Comparison of ENCODE assay signal across 29 cellular contexts in the genomic region with DNA sequence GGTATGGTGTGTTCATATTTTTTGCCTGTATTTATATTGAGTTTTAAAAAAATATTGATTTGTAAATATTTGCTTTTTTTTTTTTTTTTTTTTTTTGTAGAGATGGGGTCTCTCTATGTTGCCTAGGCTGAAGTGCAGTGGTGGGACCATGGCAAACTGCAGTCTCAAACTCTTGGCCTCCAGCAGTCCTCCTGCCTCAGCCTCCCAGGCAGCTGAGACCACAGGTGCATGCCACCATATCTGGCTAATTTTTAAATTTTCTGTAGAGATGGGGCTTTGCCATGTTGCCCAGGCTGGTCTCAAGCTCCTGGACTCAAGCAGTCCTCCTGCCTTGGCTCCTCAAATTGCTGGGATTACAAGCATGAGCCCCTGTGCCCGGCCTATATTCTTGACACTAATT.
A peak's percentile ranks its signal among the peaks of the same experiment; 100 is the strongest.
DNase-seq lines count a peak whose midpoint lies in the region; ATAC-seq, FAIRE-seq and TF ChIP-seq lines count a peak whose summit lies in the region.
"Had no signal": no experiment of that assay in that cellular context is flagged by ENCODE, and none has a peak within 500 bp of the region (broad histone marks: within the 10 kb centered on the region; RNA-seq: fewer than 3 reads in every experiment).

No MANE protein-coding gene starts in this region.

- no TSS peak for BruUV-seq in HepG2 (replicated peaks; lab: Mats Ljungman, UMichigan)

- no peak overlapping the region for H3K27ac ChIP-seq in HepG2 (ENCODE audit: extremely low read length, insufficient read depth, low read length)
- H3K27ac ChIP-seq in right lobe of liver = no peak overlapping the region
- no peak overlapping the region for H3K27ac ChIP-seq in trophoblast cell (ENCODE audit: low read depth, low read length)
- H3K27ac ChIP-seq: 22Rv1; A549; BLaER1; BLaER1 treated with 17β-estradiol and CSF1 and Interleukin-3, amounts not matched to agents 10 nM and 100 nM; C4-2B had no signal

- H3K18ac ChIP-seq in trophoblast cell (ENCODE audit: low read length) = no peak overlapping the region

- H2AFZ ChIP-seq in HepG2 (ENCODE audit: low read length) (no peak overlapping the region), trophoblast cell (ENCODE audit: insufficient read depth, low read length, poor library complexity) (no peak overlapping the region)

- WGBS in HepG2 (ENCODE audit: low lambda C conversion rate) = 95% methylated on average over 1 of the region's 1 CpG
- 100% methylated on average over 1 of the region's 1 CpG for WGBS in right lobe of liver (ENCODE audit: insufficient coverage, low coverage, low lambda C conversion rate, missing lambda C conversion rate)
- no CpG with 5 or more reads among the region's 1 CpG for WGBS in trophoblast cell (ENCODE audit: extremely low coverage, insufficient coverage, insufficient read length)

- no peaks in the 10 kb centered on the region for H3K79me1 ChIP-seq in trophoblast cell (ENCODE audit: low read length)

- no peak overlapping the region for H3K4me2 ChIP-seq in HepG2 (ENCODE audit: low read depth, low read length)
- no peak overlapping the region for H3K4me2 ChIP-seq in trophoblast cell (ENCODE audit: low read length)
- H3K4me2 ChIP-seq: A549; BLaER1; BLaER1 treated with 17β-estradiol and CSF1 and Interleukin-3, amounts not matched to agents 10 nM and 100 nM had no signal

- TF ChIP-seq CTCF in HepG2 (CRISPR knock-in tag; IDR thresholded peaks at IDR 0.05) = no peak
- TF ChIP-seq CTCF in right lobe of liver (IDR thresholded peaks at IDR 0.05) = no peak

- H3K9ac ChIP-seq in HepG2 (ENCODE audit: insufficient read depth, low read depth, low read length) (no peak overlapping the region), trophoblast cell (ENCODE audit: low read length) (no peak overlapping the region)
- H3K9ac ChIP-seq: BLaER1; BLaER1 treated with 17β-estradiol and CSF1 and Interleukin-3, amounts not matched to agents 10 nM and 100 nM had no signal

- intact Hi-C loops in HepG2 (cut with micrococcal nuclease; ENCODE audit: unreplicated experiment) = no loop called here
- intact Hi-C loops in right lobe of liver (cut with DNase I) = no loop called here

- H3K4me3 ChIP-seq in HepG2 (replicated peaks in 1 of 3; ENCODE audit: insufficient read depth in 1 of 3, low read depth in 2 of 3, low read length in 3 of 3) (no peak overlapping the region), right lobe of liver (no peak overlapping the region), trophoblast cell (ENCODE audit: low read depth, low read length) (no peak overlapping the region)
- H3K4me3 ChIP-seq: A549; BLaER1; BLaER1 treated with 17β-estradiol and CSF1 and Interleukin-3, amounts not matched to agents 10 nM and 100 nM had no signal

- peak overlapping the region; percentile 79 for H3K4ac ChIP-seq in trophoblast cell (ENCODE audit: low read depth, low read length)

- no peaks in the 10 kb centered on the region; a peak in 1 of 5 replicates for H3K36me3 ChIP-seq in HepG2 (replicated peaks in 1 of 2; ENCODE audit: control insufficient read depth in 1 of 2, insufficient read depth in 2 of 2, low read length in 2 of 2)
- H3K36me3 ChIP-seq in right lobe of liver = no peaks in the 10 kb centered on the region
- peaks cover 4 to 10% of the 10 kb centered on the region in 2 experiments for H3K36me3 ChIP-seq in trophoblast cell (ENCODE audit: control insufficient read depth in 1 of 2, insufficient read depth in 2 of 2, low read length in 2 of 2)
- H3K36me3 ChIP-seq: BE2C; BLaER1; BLaER1 treated with 17β-estradiol and CSF1 and Interleukin-3, amounts not matched to agents 10 nM and 100 nM had no signal

- TF ChIP-seq POLR2A in HepG2 (IDR thresholded peaks at IDR 0.05; ENCODE audit: insufficient read depth in 1 of 2, low read depth in 2 of 2, low read length in 2 of 2) = no peak
- no peak for TF ChIP-seq POLR2A in right lobe of liver (IDR thresholded peaks at IDR 0.05)

- no peak for FAIRE-seq in HepG2 (lab: Jason Lieb, UNC)
- FAIRE-seq: A549, D721Med had no signal

- TF ChIP-seq EP300 in HepG2 (IDR thresholded peaks at IDR 0.05; ENCODE audit: low read depth in 2 of 2, low read length in 2 of 2) = no peak
- no peak for TF ChIP-seq EP300 in HepG2 (CRISPR knock-in tag; IDR thresholded peaks at IDR 0.05; ENCODE audit: borderline replicate concordance)

- no peak for ATAC-seq in HepG2
- ATAC-seq in right lobe of liver = no peak
- ATAC-seq: A549; CD8-positive, alpha-beta T cell had no signal

- CTCF ChIA-PET in HepG2 (lab: Yijun Ruan, JAX; ENCODE audit: low intra/inter-chr PET ratio, low total read pairs) = no interaction called here

- H2AK5ac ChIP-seq in trophoblast cell (ENCODE audit: low read length) = no peak overlapping the region

- in situ Hi-C loops in HepG2 (cut with HindIII; ENCODE audit: extremely low pct_ligation_motif_present, low pct_unique_long_range_greater_than_20kb) = no loop called here

- H3K9me3 ChIP-seq in HepG2 (ENCODE audit: low read length) (no peaks in the 10 kb centered on the region), right lobe of liver (no peaks in the 10 kb centered on the region), trophoblast cell (ENCODE audit: insufficient read depth, low read depth, low read length) (no peaks in the 10 kb centered on the region)
- H3K9me3 ChIP-seq: A549, BE2C had no signal

- H3K14ac ChIP-seq in trophoblast cell (ENCODE audit: low read length) = no peak overlapping the region

- H3K27me3 ChIP-seq in HepG2 (ENCODE audit: control insufficient read depth in 1 of 2, insufficient read depth in 2 of 2, low read length in 2 of 2) (no peaks in the 10 kb centered on the region), right lobe of liver (no peaks in the 10 kb centered on the region), trophoblast cell (ENCODE audit: insufficient read depth, low read length) (no peaks in the 10 kb centered on the region)
- H3K27me3 ChIP-seq: BE2C; BLaER1; BLaER1 treated with 17β-estradiol and CSF1 and Interleukin-3, amounts not matched to agents 10 nM and 100 nM had no signal

- no peak overlapping the region for H2BK5ac ChIP-seq in trophoblast cell (ENCODE audit: low read depth, low read length, poor library complexity)

- no peak overlapping the region for H4K8ac ChIP-seq in trophoblast cell (ENCODE audit: low read depth, low read length)

- H4K20me1 ChIP-seq in HepG2 (ENCODE audit: insufficient read depth, low read length) = no peaks in the 10 kb centered on the region
- H4K20me1 ChIP-seq: BLaER1; BLaER1 treated with 17β-estradiol and CSF1 and Interleukin-3, amounts not matched to agents 10 nM and 100 nM had no signal

- no peak overlapping the region for H4K12ac ChIP-seq in trophoblast cell (ENCODE audit: low read depth, low read length)

- H3K23ac ChIP-seq in trophoblast cell (ENCODE audit: low read length) = no peak overlapping the region

- no peak for TF ChIP-seq RAD21 in HepG2 (CRISPR knock-in tag; IDR thresholded peaks at IDR 0.05)

- POLR2A ChIA-PET in HepG2 (lab: Yijun Ruan, JAX) = no interaction called here

- H2BK120ac ChIP-seq in trophoblast cell (ENCODE audit: insufficient read depth, low read length, poor library complexity) = no peak overlapping the region

- no peak overlapping the region for H2BK12ac ChIP-seq in trophoblast cell (ENCODE audit: low read length)

- DNase-seq in HepG2 (ENCODE audit: low spot score) (no peak), right lobe of liver (no peak), trophoblast cell (no peak), NCI-H2081 treated with DMSO at 0.1 percent for 48 hours (lab: John Stamatoyannopoulos, UW) (no peak)
- DNase-seq: 8988T; ACHN; AML-193; BE2C; C1 segment of cervical spinal cord; Caco-2; Calu3; CD4-positive, alpha-beta memory T cell; CD4-positive, alpha-beta T cell; CD4-positive, CD25-positive, alpha-beta regulatory T cell; CD8-positive, alpha-beta memory T cell; CD8-positive, alpha-beta T cell; DMS 273 treated with DMSO at 0.1 percent for 48 hours; DMS153; DMS53; DMS79; DMS79 treated with DMSO at 0.1 percent for 48 hours; DND-41; EL had no signal

- H3K4me1 ChIP-seq in HepG2 (ENCODE audit: insufficient read depth, low read length) (peaks cover 25% of the 10 kb centered on the region), right lobe of liver (no peaks in the 10 kb centered on the region), trophoblast cell (ENCODE audit: control insufficient read depth in 1 of 2, insufficient read depth in 2 of 2, low read length in 2 of 2) (peaks cover 0 to 2% of the 10 kb centered on the region in 2 experiments)
- H3K4me1 ChIP-seq: A549; BE2C; BLaER1; BLaER1 treated with 17β-estradiol and CSF1 and Interleukin-3, amounts not matched to agents 10 nM and 100 nM; Caco-2 had no signal

- H3K79me2 ChIP-seq in HepG2 (ENCODE audit: insufficient read depth, low read length) (peaks cover 35% of the 10 kb centered on the region), trophoblast cell (ENCODE audit: control insufficient read depth, insufficient read depth, low read length, poor library complexity) (peaks cover 2% of the 10 kb centered on the region)

- H4K91ac ChIP-seq in trophoblast cell (ENCODE audit: low read depth, low read length) = no peak overlapping the region

TF ChIP-seq in HepG2, 621 proteins besides CTCF, POLR2A, EP300 and RAD21:
- TF ChIP-seq, protein P1, sequence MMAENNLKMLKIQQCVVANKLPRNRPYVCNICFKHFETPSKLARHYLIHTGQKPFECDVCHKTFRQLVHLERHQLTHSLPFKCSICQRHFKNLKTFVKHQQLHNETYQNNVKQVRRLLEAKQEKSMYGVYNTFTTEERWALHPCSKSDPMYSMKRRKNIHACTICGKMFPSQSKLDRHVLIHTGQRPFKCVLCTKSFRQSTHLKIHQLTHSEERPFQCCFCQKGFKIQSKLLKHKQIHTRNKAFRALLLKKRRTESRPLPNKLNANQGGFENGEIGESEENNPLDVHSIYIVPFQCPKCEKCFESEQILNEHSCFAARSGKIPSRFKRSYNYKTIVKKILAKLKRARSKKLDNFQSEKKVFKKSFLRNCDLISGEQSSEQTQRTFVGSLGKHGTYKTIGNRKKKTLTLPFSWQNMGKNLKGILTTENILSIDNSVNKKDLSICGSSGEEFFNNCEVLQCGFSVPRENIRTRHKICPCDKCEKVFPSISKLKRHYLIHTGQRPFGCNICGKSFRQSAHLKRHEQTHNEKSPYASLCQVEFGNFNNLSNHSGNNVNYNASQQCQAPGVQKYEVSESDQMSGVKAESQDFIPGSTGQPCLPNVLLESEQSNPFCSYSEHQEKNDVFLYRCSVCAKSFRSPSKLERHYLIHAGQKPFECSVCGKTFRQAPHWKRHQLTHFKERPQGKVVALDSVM (CRISPR knock-in tag; IDR thresholded peaks at IDR 0.05) = peak; percentile 82
- TF ChIP-seq, protein P2, sequence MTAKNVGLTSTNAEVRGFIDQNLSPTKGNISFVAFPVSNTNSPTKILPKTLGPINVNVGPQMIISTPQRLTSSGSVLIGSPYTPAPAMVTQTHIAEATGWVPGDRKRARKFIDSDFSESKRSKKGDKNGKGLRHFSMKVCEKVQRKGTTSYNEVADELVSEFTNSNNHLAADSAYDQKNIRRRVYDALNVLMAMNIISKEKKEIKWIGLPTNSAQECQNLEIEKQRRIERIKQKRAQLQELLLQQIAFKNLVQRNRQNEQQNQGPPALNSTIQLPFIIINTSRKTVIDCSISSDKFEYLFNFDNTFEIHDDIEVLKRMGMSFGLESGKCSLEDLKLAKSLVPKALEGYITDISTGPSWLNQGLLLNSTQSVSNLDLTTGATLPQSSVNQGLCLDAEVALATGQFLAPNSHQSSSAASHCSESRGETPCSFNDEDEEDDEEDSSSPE (CRISPR knock-in tag; IDR thresholded peaks at IDR 0.05) = no peak
